ENCODE assay signal across 1 cellular context in the genomic region with DNA sequence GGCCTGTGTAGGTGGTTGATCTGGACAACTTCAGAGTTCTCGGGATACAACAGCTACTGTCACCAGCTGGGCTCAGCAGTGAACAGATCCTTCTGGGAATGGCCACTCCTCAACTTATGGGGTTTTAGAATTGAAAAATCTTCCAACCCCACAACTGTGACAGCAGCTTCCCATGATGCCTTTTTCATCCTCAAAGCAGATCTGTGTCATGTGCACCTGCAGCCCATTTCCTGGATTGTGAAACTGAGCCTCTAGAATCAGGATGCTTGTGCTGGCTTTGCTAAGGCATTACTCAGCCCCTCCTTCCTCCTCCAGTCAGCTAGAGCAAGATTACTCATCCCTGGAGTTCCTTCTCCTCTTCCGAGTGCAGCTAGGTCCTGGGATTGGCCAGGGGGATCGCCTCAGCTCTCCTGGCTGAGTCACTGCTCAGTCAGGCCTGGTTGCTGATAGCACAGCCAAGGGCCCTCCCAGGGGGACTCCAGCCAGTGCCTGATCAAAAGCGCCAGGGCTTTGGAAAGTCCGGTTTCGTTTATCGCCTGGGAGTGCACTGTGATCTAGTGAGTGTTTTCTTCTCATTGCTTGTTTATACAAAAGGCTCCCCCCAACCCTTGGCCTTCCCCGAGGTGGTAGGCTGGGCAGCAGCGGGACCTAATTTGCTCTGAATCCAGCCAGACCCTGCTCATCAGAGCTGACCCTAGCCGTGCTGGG.
A peak's percentile ranks its signal among the peaks of the same experiment; 100 is the strongest.
TF ChIP-seq lines count a peak whose summit lies in the region.

No MANE protein-coding gene starts in this region.

TF ChIP-seq in HEK293, 187 proteins besides CTCF, POLR2A, EP300 and RAD21 (continued from another document):
- TF ChIP-seq ZFHX2 (tag by site-specific recombination; conservative IDR thresholded peaks at IDR 0.05) (no peak; the same call in 1 of the 2 replicates), ZNF701 (tag by site-specific recombination; IDR thresholded peaks at IDR 0.05) (no peak), ZNF670 (tag by site-specific recombination; IDR thresholded peaks at IDR 0.05; ENCODE audit: low read depth) (no peak), ZNF692 (tag by site-specific recombination; IDR thresholded peaks at IDR 0.05) (peak; percentile 50), BCL11A (tag by site-specific recombination; IDR thresholded peaks at IDR 0.05; ENCODE audit: low read depth) (0 out of 2 replicates have a peak, but pooled peaks have one; percentile 76), ZNF623 (tag by site-specific recombination; IDR thresholded peaks at IDR 0.05) (peak; percentile 40; the same call in 1 of the 2 replicates), REPIN1 (tag by site-specific recombination; IDR thresholded peaks at IDR 0.05; ENCODE audit: low read depth) (no peak), IKZF3 (tag by site-specific recombination; IDR thresholded peaks at IDR 0.05) (peak; percentile 99), MZF1 (tag by site-specific recombination; IDR thresholded peaks at IDR 0.05; ENCODE audit: borderline replicate concordance) (peak; percentile 62; the same call in 1 of the 2 replicates), ZNF521 (tag by site-specific recombination; IDR thresholded peaks at IDR 0.05) (no peak), SCRT1 (tag by site-specific recombination; IDR thresholded peaks at IDR 0.05; ENCODE audit: borderline replicate concordance) (no peak)
- TF ChIP-seq, protein P1, sequence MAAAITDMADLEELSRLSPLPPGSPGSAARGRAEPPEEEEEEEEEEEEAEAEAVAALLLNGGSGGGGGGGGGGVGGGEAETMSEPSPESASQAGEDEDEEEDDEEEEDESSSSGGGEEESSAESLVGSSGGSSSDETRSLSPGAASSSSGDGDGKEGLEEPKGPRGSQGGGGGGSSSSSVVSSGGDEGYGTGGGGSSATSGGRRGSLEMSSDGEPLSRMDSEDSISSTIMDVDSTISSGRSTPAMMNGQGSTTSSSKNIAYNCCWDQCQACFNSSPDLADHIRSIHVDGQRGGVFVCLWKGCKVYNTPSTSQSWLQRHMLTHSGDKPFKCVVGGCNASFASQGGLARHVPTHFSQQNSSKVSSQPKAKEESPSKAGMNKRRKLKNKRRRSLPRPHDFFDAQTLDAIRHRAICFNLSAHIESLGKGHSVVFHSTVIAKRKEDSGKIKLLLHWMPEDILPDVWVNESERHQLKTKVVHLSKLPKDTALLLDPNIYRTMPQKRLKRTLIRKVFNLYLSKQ (tag by site-specific recombination; IDR thresholded peaks at IDR 0.05; ENCODE audit: borderline replicate concordance): no peak
- TF ChIP-seq, protein P2, sequence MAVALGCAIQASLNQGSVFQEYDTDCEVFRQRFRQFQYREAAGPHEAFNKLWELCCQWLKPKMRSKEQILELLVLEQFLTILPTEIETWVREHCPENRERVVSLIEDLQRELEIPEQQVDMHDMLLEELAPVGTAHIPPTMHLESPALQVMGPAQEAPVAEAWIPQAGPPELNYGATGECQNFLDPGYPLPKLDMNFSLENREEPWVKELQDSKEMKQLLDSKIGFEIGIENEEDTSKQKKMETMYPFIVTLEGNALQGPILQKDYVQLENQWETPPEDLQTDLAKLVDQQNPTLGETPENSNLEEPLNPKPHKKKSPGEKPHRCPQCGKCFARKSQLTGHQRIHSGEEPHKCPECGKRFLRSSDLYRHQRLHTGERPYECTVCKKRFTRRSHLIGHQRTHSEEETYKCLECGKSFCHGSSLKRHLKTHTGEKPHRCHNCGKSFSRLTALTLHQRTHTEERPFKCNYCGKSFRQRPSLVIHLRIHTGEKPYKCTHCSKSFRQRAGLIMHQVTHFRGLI (tag by site-specific recombination; IDR thresholded peaks at IDR 0.05): 0 out of 2 replicates have a peak, but pooled peaks have one; percentile 2
